In the genomic region with DNA sequence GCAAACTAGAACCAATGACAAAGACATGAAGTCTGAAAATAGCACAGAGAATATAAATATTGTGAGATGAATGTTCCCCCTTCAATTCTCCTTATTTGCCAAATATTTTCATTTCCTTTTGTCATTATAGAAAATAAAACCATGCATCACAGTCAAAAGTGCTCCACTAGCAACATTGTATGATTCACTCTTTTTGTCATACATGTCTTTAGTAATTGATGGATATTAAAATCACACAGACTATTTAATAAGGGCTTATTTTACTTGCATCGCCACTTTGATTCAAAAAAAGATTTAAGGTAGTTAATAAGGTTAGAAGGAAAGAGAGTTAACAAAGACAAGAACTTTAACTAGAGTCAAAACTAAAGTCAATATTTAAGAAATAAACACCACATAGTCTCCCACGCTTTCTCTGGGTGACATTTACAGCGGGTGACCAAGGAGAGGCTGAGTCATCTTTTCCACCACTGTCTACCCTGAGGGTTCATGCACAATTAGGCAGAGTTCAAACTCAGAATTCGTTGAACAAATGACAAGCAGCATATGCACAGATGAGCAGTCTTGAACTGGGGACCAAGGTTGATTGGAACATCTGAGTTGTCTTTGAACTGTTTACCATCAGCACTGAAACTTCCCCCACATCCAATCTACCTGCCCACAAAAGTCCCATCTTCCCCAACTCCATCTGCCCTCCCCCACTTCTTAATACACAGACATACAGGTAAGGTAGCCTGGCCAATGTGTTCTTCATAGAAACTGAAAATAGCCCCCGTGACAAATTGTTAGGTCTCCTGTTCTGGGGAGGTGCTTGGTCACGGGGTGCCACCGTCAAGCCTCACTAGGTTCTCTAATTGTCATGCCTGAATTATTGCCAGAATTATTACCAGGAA, we compare ENCODE assay signal across 8 cellular contexts. TPM values are rescaled to one million over a fixed set of nuclear protein-coding genes. Genes with fewer than 3 reads are reported as not detected.
DNase-seq lines count a peak whose midpoint lies in the region; ATAC-seq and TF ChIP-seq lines count a peak whose summit lies in the region.

No MANE protein-coding gene starts in this region.

- intact Hi-C loops in prostate gland (cut with DNase I) (no loop called here), vagina (cut with DNase I) (no loop called here), esophagus muscularis mucosa (cut with DNase I) (no loop called here)

- H3K4me3 ChIP-seq in prostate gland (no peak overlapping the region), vagina (no peak overlapping the region), esophagus muscularis mucosa (no peak overlapping the region), right atrium auricular region (no peak overlapping the region)

- peak; percentile 98 for ATAC-seq in GM19023 (IDR thresholded peaks at IDR 0.05; ENCODE audit: unreplicated experiment)
- peak; percentile 99 for ATAC-seq in HG02852 (IDR thresholded peaks at IDR 0.05; ENCODE audit: unreplicated experiment)
- no peak for ATAC-seq in WTC11

- H3K4me3 Mint-ChIP-seq in WTC11, result peak overlapping the region; percentile 24; the same call in 1 of the 2 replicates

- H3K9me3 Mint-ChIP-seq in WTC11, result peaks cover 60% of the 10 kb centered on the region

- no peak for TF ChIP-seq CTCF in WTC11 (IDR thresholded peaks at IDR 0.05)
- TF ChIP-seq CTCF in prostate gland (IDR thresholded peaks at IDR 0.05), result no peak
- no peak for TF ChIP-seq CTCF in vagina (IDR thresholded peaks at IDR 0.05)
- no peak for TF ChIP-seq CTCF in esophagus muscularis mucosa (IDR thresholded peaks at IDR 0.05)
- TF ChIP-seq CTCF in right atrium auricular region (IDR thresholded peaks at IDR 0.05), result no peak

- H3K27me3 ChIP-seq in prostate gland (replicated peaks; ENCODE audit: insufficient read depth) (no peaks in the 10 kb centered on the region), vagina (no peaks in the 10 kb centered on the region), esophagus muscularis mucosa (no peaks in the 10 kb centered on the region), right atrium auricular region (no peaks in the 10 kb centered on the region)

- H3K36me3 ChIP-seq in prostate gland (no peaks in the 10 kb centered on the region), vagina (no peaks in the 10 kb centered on the region), esophagus muscularis mucosa (no peaks in the 10 kb centered on the region), right atrium auricular region (no peaks in the 10 kb centered on the region)

- peak overlapping the region; percentile 73 to 87 for H3K27ac ChIP-seq in prostate gland
- H3K27ac ChIP-seq in vagina, result no peak overlapping the region
- peak overlapping the region in 2 of 4 donors; percentile 18 to 46 for H3K27ac ChIP-seq in esophagus muscularis mucosa (replicated peaks in 1 of 4)
- H3K27ac ChIP-seq in right atrium auricular region, result no peak overlapping the region

- H3K9me3 ChIP-seq in prostate gland (no peaks in the 10 kb centered on the region), vagina (no peaks in the 10 kb centered on the region), esophagus muscularis mucosa (peaks cover 0 to 20% (median 13%) of the 10 kb centered on the region in 4 donors), right atrium auricular region (peaks cover 0 to 6% of the 10 kb centered on the region in 2 donors)

- TF ChIP-seq POLR2A in prostate gland (IDR thresholded peaks at IDR 0.05) (no peak), vagina (IDR thresholded peaks at IDR 0.05) (no peak), esophagus muscularis mucosa (IDR thresholded peaks at IDR 0.05; ENCODE audit: low read depth) (no peak)

- CTCF ChIA-PET in WTC11 (lab: Charles Lee), result no interaction called here

- H3K4me1 Mint-ChIP-seq in WTC11, result peaks cover 48% of the 10 kb centered on the region

- no peak for TF ChIP-seq EP300 in esophagus muscularis mucosa (IDR thresholded peaks at IDR 0.05)

- peaks cover 9% of the 10 kb centered on the region; the same call in 1 of the 2 replicates for H3K27me3 Mint-ChIP-seq in WTC11 (ENCODE audit: low read depth)

- H3K4me1 ChIP-seq in prostate gland (replicated peaks) (peaks cover 5% of the 10 kb centered on the region), vagina (no peaks in the 10 kb centered on the region), esophagus muscularis mucosa (peaks cover 0 to 15% (median 14%) of the 10 kb centered on the region in 4 donors), right atrium auricular region (no peaks in the 10 kb centered on the region)

- POLR2A ChIA-PET in WTC11 (lab: Charles Lee), result interaction anchor here (0.6 kb wide), 1 partner anchor 444 kb away, joined by 3 read pairs; no protein-coding TSS in a partner anchor

- 51% methylated on average over 7 of the region's 7 CpGs for WGBS in prostate gland
- 55% methylated on average over 7 of the region's 7 CpGs for WGBS in esophagus muscularis mucosa

- peak overlapping the region; percentile 92 for H3K27ac Mint-ChIP-seq in WTC11

- H3K36me3 Mint-ChIP-seq in WTC11, result peaks cover 75% of the 10 kb centered on the region

- DNase-seq in WTC11 (ENCODE audit: low spot score) (no peak), prostate gland (ENCODE audit: low spot score) (peak; percentile 62), vagina (ENCODE audit: extremely low spot score in 2 of 2) (no peak), esophagus muscularis mucosa (ENCODE audit: extremely low spot score) (no peak), right atrium auricular region (ENCODE audit: low spot score) (no peak), COR-L47 (lab: John Stamatoyannopoulos, UW) (no peak)

TF ChIP-seq in WTC11, 78 proteins besides CTCF, POLR2A, EP300 and RAD21 (continues in another document):
- TF ChIP-seq, protein P1, sequence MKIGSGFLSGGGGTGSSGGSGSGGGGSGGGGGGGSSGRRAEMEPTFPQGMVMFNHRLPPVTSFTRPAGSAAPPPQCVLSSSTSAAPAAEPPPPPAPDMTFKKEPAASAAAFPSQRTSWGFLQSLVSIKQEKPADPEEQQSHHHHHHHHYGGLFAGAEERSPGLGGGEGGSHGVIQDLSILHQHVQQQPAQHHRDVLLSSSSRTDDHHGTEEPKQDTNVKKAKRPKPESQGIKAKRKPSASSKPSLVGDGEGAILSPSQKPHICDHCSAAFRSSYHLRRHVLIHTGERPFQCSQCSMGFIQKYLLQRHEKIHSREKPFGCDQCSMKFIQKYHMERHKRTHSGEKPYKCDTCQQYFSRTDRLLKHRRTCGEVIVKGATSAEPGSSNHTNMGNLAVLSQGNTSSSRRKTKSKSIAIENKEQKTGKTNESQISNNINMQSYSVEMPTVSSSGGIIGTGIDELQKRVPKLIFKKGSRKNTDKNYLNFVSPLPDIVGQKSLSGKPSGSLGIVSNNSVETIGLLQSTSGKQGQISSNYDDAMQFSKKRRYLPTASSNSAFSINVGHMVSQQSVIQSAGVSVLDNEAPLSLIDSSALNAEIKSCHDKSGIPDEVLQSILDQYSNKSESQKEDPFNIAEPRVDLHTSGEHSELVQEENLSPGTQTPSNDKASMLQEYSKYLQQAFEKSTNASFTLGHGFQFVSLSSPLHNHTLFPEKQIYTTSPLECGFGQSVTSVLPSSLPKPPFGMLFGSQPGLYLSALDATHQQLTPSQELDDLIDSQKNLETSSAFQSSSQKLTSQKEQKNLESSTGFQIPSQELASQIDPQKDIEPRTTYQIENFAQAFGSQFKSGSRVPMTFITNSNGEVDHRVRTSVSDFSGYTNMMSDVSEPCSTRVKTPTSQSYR (CRISPR knock-in tag; IDR thresholded peaks at IDR 0.05), result no peak
- TF ChIP-seq CBFB (CRISPR knock-in tag; IDR thresholded peaks at IDR 0.05; ENCODE audit: low read depth), result no peak
- no peak for TF ChIP-seq NR3C1 (CRISPR knock-in tag; conservative IDR thresholded peaks at IDR 0.05; ENCODE audit: low read depth)
- TF ChIP-seq RELA (CRISPR knock-in tag; IDR thresholded peaks at IDR 0.05; ENCODE audit: borderline replicate concordance), result no peak
- TF ChIP-seq CDX4 (CRISPR knock-in tag; IDR thresholded peaks at IDR 0.05; ENCODE audit: borderline replicate concordance), result no peak
- no peak for TF ChIP-seq SMAD4 (CRISPR knock-in tag; IDR thresholded peaks at IDR 0.05)
- no peak for TF ChIP-seq OVOL2 (CRISPR knock-in tag; IDR thresholded peaks at IDR 0.05; ENCODE audit: borderline replicate concordance)
- TF ChIP-seq, protein P2, sequence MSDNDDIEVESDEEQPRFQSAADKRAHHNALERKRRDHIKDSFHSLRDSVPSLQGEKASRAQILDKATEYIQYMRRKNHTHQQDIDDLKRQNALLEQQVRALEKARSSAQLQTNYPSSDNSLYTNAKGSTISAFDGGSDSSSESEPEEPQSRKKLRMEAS (CRISPR knock-in tag; IDR thresholded peaks at IDR 0.05), result no peak
- TF ChIP-seq, protein P3, sequence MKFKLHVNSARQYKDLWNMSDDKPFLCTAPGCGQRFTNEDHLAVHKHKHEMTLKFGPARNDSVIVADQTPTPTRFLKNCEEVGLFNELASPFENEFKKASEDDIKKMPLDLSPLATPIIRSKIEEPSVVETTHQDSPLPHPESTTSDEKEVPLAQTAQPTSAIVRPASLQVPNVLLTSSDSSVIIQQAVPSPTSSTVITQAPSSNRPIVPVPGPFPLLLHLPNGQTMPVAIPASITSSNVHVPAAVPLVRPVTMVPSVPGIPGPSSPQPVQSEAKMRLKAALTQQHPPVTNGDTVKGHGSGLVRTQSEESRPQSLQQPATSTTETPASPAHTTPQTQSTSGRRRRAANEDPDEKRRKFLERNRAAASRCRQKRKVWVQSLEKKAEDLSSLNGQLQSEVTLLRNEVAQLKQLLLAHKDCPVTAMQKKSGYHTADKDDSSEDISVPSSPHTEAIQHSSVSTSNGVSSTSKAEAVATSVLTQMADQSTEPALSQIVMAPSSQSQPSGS (CRISPR knock-in tag; IDR thresholded peaks at IDR 0.05; ENCODE audit: borderline replicate concordance, low read depth), result no peak
- TF ChIP-seq GABPB1 (CRISPR knock-in tag; IDR thresholded peaks at IDR 0.05), result no peak
- no peak for TF ChIP-seq USF1 (CRISPR knock-in tag; IDR thresholded peaks at IDR 0.05)

RNA-seq across cellular contexts. Expression of gene C7orf25, which starts 42.5 kb away (rescaled TPM):
- total RNA-seq in WTC11 (2021), result 4.7 to 5.5 TPM (median 5.5 TPM) in 3 replicates
- total RNA-seq in prostate gland, result 10 to 100 TPM in 1 of 2 donors, 1 to 10 TPM in 1; 7.5 to 20.8 TPM
- 5.4 TPM for total RNA-seq in vagina
- total RNA-seq in esophagus muscularis mucosa, result 10 to 100 TPM in 3 of 4 donors, 1 to 10 TPM in 1; 4.6 to 13.0 (median 11.7) TPM
- total RNA-seq in right atrium auricular region, result 10 to 100 TPM in 1 of 2 donors, 1 to 10 TPM in 1; 4.4 to 10.6 TPM

Comparison
In these comparisons a context has a peak if more than half of its experiments do, and no peak if none do; other contexts are left out.
1. H3K27ac ChIP-seq: peak in prostate gland (2 of 2); none in vagina (single experiment) and right atrium auricular region (0 of 2).